10 cellular contexts compared by ENCODE assay signal in the genomic region with DNA sequence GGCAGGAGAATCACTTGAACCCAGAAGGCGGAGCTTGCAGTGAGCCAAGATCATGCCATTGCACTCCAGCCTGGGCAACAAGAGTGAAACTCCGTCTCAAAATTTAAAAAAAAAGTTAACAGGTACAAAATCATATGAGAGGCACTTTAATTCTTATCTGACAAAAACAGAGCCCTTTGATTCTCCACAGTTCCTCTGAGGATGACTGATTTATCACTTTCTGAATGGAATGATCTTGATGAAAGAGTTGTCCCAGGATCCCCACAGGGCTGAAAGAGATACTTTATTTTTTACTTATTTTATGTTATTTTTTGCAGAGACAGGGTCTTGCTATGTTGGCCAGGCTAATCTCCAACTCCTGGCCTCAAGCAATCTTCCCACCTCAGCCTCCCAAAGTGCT. TPM values are rescaled to one million over a fixed set of nuclear protein-coding genes. Genes with fewer than 3 reads are reported as not detected.
"Had no signal": no experiment of that assay in that cellular context is flagged by ENCODE, and none has a peak within 500 bp of the region (broad histone marks: within the 10 kb centered on the region; RNA-seq: fewer than 3 reads in every experiment).

No MANE protein-coding gene starts in this region.

- FAIRE-seq: HepG2, HTR-8/SVneo had no signal

- H3K27ac ChIP-seq: HL-60, KMS-11 had no signal

- ATAC-seq: HepG2 had no signal

- DNase-seq: IMR-90, KBM-7, KG1 had no signal

- H3K4me2 ChIP-seq: KMS-11 had no signal

- H3K9ac ChIP-seq: KMS-11 had no signal

RNA-seq across cellular contexts. Expression of a gene that starts 4.0 kb away (rescaled TPM):
- total RNA-seq: HT-29, HT1080, IMR-90 had no signal
- polyA plus RNA-seq: IgD-negative memory B cell, IMR-90 had no signal
